16 cellular contexts compared by ENCODE assay signal in the genomic region with DNA sequence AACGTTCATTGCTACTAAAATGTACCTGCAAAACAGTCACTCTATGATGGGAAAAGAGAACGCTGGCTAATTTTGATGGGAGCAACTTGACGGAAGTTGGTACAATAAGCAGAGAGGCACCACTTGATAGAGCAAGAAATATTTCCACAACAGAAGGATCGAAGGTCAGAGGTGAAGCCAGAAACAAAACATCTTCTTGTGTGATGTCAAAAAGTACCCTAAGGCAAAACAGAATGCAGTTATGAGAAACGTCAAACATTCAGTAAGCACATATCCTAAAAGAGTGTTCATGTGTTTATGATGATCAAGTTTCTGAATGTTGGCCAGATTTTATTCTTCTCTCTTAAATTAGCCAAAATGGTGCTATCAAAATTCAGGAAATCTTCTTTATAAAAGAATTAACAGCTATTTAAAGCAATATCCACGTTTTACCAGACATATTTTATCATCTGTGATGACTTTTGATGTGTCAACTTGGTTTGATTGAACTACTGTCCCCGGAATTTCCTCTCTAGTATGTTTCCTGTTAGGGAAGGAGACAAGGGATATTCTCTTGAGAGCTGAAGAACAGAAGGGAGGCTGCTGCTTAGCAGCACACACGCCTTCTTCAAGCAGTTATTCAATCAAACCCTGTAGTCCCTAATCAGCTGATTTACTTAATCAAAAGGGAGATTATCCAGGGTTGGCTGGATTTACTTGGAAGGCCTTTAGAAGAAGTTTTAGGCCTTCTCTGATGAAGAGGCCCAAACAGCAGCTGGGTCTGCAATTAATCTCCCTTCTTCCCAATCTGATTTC. TPM values are rescaled to one million over a fixed set of nuclear protein-coding genes. Genes with fewer than 3 reads are reported as not detected.
DNase-seq lines count a peak whose midpoint lies in the region; TF ChIP-seq lines count a peak whose summit lies in the region.
"Had no signal": no experiment of that assay in that cellular context is flagged by ENCODE, and none has a peak within 500 bp of the region (broad histone marks: within the 10 kb centered on the region; RNA-seq: fewer than 3 reads in every experiment).

No MANE protein-coding gene starts in this region.

- H3K27me3 ChIP-seq in A673 (replicated peaks; ENCODE audit: insufficient read depth, low read depth, low read length, poor library complexity): no peaks in the 10 kb centered on the region

- H3K9me3 ChIP-seq in A673 (ENCODE audit: low read depth, low read length, poor library complexity, severe bottlenecking): no peaks in the 10 kb centered on the region

- peak; percentile 2 for DNase-seq in A673 (ENCODE audit: low spot score)
- DNase-seq in NCI-H524 (lab: John Stamatoyannopoulos, UW): peak; percentile 50 to 88
- peak; percentile 27 for DNase-seq in dermis blood vessel endothelial cell
- no peak for DNase-seq in nephron progenitor cell
- DNase-seq in kidney glomerular epithelial cell (lab: John Stamatoyannopoulos, UW): no peak
- DNase-seq in activated naive CD4-positive, alpha-beta T cell (lab: John Stamatoyannopoulos, UW): no peak
- no peak for DNase-seq in NCI-H510A treated with DMSO at 0.1 percent for 48 hours (lab: John Stamatoyannopoulos, UW)
- no peak for DNase-seq in RKO (ENCODE audit: low spot score)
- DNase-seq: 8988T, COR-L47, DMS53, HCEC 1CT, NCI-H1436 treated with DMSO at 0.1 percent for 48 hours, NCI-H2227 treated with DMSO at 0.1 percent for 48 hours, SHP77 had no signal

- BruUV-seq in A673 (replicated peaks; lab: Mats Ljungman, UMichigan): no TSS peak

- H3K4me3 Mint-ChIP-seq in nephron progenitor cell: no peak overlapping the region

- peak overlapping the region; percentile 69 for H3K27ac Mint-ChIP-seq in nephron progenitor cell

- no peaks in the 10 kb centered on the region for H3K27me3 Mint-ChIP-seq in nephron progenitor cell (ENCODE audit: low read depth, poor library complexity)

- CTCF ChIA-PET in A673 (lab: Charles Lee): no interaction called here

- H3K27ac ChIP-seq in A673 (ENCODE audit: low read depth, low read length, poor library complexity, severe bottlenecking): no peak overlapping the region
- H3K27ac ChIP-seq: C4-2B had no signal

- H3K4me1 Mint-ChIP-seq in nephron progenitor cell: peaks cover 20% of the 10 kb centered on the region

- POLR2A ChIA-PET in A673 (lab: Charles Lee; ENCODE audit: low non-redundant PET): no interaction called here

- H3K36me3 ChIP-seq in A673 (ENCODE audit: insufficient read depth, low read length, poor library complexity, severe bottlenecking): no peaks in the 10 kb centered on the region

- H3K4me3 ChIP-seq in A673 (ENCODE audit: low read depth, low read length, poor library complexity, severe bottlenecking): no peak overlapping the region

- intact Hi-C loops in A673 (cut with micrococcal nuclease; ENCODE audit: unreplicated experiment): no loop called here

- H3K9me3 Mint-ChIP-seq in nephron progenitor cell: peaks cover 24% of the 10 kb centered on the region

- no peak for TF ChIP-seq CTCF in A673 (conservative IDR thresholded peaks at IDR 0.05; ENCODE audit: low read depth, low read length)
- no peak for TF ChIP-seq CTCF in nephron progenitor cell (IDR thresholded peaks at IDR 0.05)

- no peaks in the 10 kb centered on the region for H3K4me1 ChIP-seq in A673 (ENCODE audit: insufficient read depth, low read length, poor library complexity, severe bottlenecking)

- H3K36me3 Mint-ChIP-seq in nephron progenitor cell (ENCODE audit: low read depth): peaks cover 58% of the 10 kb centered on the region

RNA-seq across cellular contexts. Expression of gene AASDH, which starts 15.7 kb away (rescaled TPM):
- 3.8 and 5.2 TPM in 2 replicates for total RNA-seq in A673 (2021)
- 10.0 and 14.1 TPM in 2 replicates for total RNA-seq in dermis blood vessel endothelial cell

Comparison
In these comparisons a context has a peak if more than half of its experiments do, and no peak if none do; other contexts are left out.
1. DNase-seq: peak in A673 (single experiment), NCI-H524 (2 of 2) and dermis blood vessel endothelial cell (single experiment); none in nephron progenitor cell (single experiment), kidney glomerular epithelial cell (single experiment), activated naive CD4-positive, alpha-beta T cell (0 of 4), NCI-H510A treated with DMSO at 0.1 percent for 48 hours (single experiment) and RKO (single experiment).